8 cellular contexts compared by ENCODE assay signal in genomic region chr11:125941606-125942275, GRCh38. TPM values are rescaled to one million over a fixed set of nuclear protein-coding genes. Genes with fewer than 3 reads are reported as not detected.
DNase-seq lines count a peak whose midpoint lies in the region; ATAC-seq and TF ChIP-seq lines count a peak whose summit lies in the region.

No MANE protein-coding gene starts in this region.

- H3K27ac Mint-ChIP-seq in CD4-positive, CD25-positive, alpha-beta regulatory T cell: peak overlapping the region in 1 of 3 donors; percentile 82
- H3K27ac Mint-ChIP-seq in GM23338 (peak overlapping the region; percentile 26; the same call in 1 of the 2 replicates), neural crest cell (ENCODE audit: unreplicated experiment) (no peak overlapping the region)

- no peak overlapping the region for H3K4me3 ChIP-seq in CD4-positive, CD25-positive, alpha-beta regulatory T cell (ENCODE audit: low read depth, low read length)
- peak overlapping the region; percentile 22; the same call in 1 of the 2 replicates for H3K4me3 ChIP-seq in GM23338
- H3K4me3 ChIP-seq in esophagus muscularis mucosa: no peak overlapping the region
- H3K4me3 ChIP-seq in uterus: no peak overlapping the region

- H3F3A ChIP-seq in GM23338 (replicated peaks; ENCODE audit: low read depth): no peaks in the 10 kb centered on the region

- intact Hi-C loops in esophagus muscularis mucosa (cut with DNase I): no loop called here
- intact Hi-C loops in uterus (cut with DNase I; ENCODE audit: low total_unique reads): loop anchor here (10.0 kb wide), 1 partner anchor 123 kb away; the partner anchor contains the start of gene CDON

- 0 out of 2 replicates have a peak overlapping the region, but pooled peaks have one; percentile 39 for H3K4me2 ChIP-seq in GM23338

- H3K27me3 Mint-ChIP-seq in CD4-positive, CD25-positive, alpha-beta regulatory T cell: no peaks in the 10 kb centered on the region
- H3K27me3 Mint-ChIP-seq in GM23338 (ENCODE audit: insufficient read depth, low read depth, poor library complexity): peaks cover 15% of the 10 kb centered on the region
- H3K27me3 Mint-ChIP-seq in neural crest cell (ENCODE audit: low read depth): peaks cover 25% of the 10 kb centered on the region

- 60% methylated on average over 11 of the region's 15 CpGs for WGBS in esophagus muscularis mucosa

- no peaks in the 10 kb centered on the region for H3K79me2 ChIP-seq in GM23338 (replicated peaks; ENCODE audit: insufficient read depth)

- no peaks in the 10 kb centered on the region for H3K9me3 ChIP-seq in CD4-positive, CD25-positive, alpha-beta regulatory T cell (ENCODE audit: control insufficient read depth in 2 of 2, low read length in 2 of 2)
- no peaks in the 10 kb centered on the region for H3K9me3 ChIP-seq in esophagus muscularis mucosa
- H3K9me3 ChIP-seq in uterus: no peaks in the 10 kb centered on the region

- no peaks in the 10 kb centered on the region for H3K36me3 ChIP-seq in CD4-positive, CD25-positive, alpha-beta regulatory T cell (ENCODE audit: control insufficient read depth, insufficient read depth, low read length)
- H3K36me3 ChIP-seq in GM23338 (ENCODE audit: insufficient read depth) (no peaks in the 10 kb centered on the region), esophagus muscularis mucosa (no peaks in the 10 kb centered on the region), uterus (no peaks in the 10 kb centered on the region)

- no peaks in the 10 kb centered on the region for H3K4me1 ChIP-seq in CD4-positive, CD25-positive, alpha-beta regulatory T cell (ENCODE audit: control insufficient read depth, insufficient read depth, low read length, poor library complexity, severe bottlenecking)
- H3K4me1 ChIP-seq in GM23338 (ENCODE audit: insufficient read depth) (peaks cover 13% of the 10 kb centered on the region), esophagus muscularis mucosa (peaks cover 10 to 30% (median 16%) of the 10 kb centered on the region in 4 donors), uterus (no peaks in the 10 kb centered on the region)

- no peaks in the 10 kb centered on the region for H4K20me1 ChIP-seq in GM23338 (replicated peaks; ENCODE audit: insufficient read depth)

- H3K4me3 Mint-ChIP-seq in CD4-positive, CD25-positive, alpha-beta regulatory T cell: no peak overlapping the region
- no peak overlapping the region; the same call in 2 of the 3 replicates for H3K4me3 Mint-ChIP-seq in GM23338
- no peak overlapping the region for H3K4me3 Mint-ChIP-seq in neural crest cell

- peak overlapping the region; percentile 99 for H2AFZ ChIP-seq in GM23338

- H3K36me3 Mint-ChIP-seq in CD4-positive, CD25-positive, alpha-beta regulatory T cell: no peaks in the 10 kb centered on the region
- H3K36me3 Mint-ChIP-seq in GM23338 (ENCODE audit: low read depth) (no peaks in the 10 kb centered on the region), neural crest cell (ENCODE audit: low read depth) (no peaks in the 10 kb centered on the region)

- no peaks in the 10 kb centered on the region for H3K9me2 ChIP-seq in GM23338 (ENCODE audit: insufficient read depth)

- ATAC-seq in CD4-positive, CD25-positive, alpha-beta regulatory T cell (ENCODE audit: low read depth in 2 of 2): peak in 1 of 2 donors; percentile 50
- ATAC-seq in GM23338: peak; percentile 97

- no peak for TF ChIP-seq EP300 in esophagus muscularis mucosa (IDR thresholded peaks at IDR 0.05)

- TF ChIP-seq POLR2A in esophagus muscularis mucosa (IDR thresholded peaks at IDR 0.05; ENCODE audit: low read depth) (no peak), uterus (IDR thresholded peaks at IDR 0.05) (no peak)

- H3K9me3 Mint-ChIP-seq in CD4-positive, CD25-positive, alpha-beta regulatory T cell: peaks cover 0 to 3% (median 0%) of the 10 kb centered on the region in 7 donors
- H3K9me3 Mint-ChIP-seq in GM23338: no peaks in the 10 kb centered on the region; the same call in 2 of the 3 replicates
- no peaks in the 10 kb centered on the region for H3K9me3 Mint-ChIP-seq in neural crest cell

- DNase-seq in CD4-positive, CD25-positive, alpha-beta regulatory T cell: peak in 2 of 3 donors; percentile 23 to 46
- peak; percentile 95 for DNase-seq in GM23338 (ENCODE audit: low spot score)
- peak; percentile 85 for DNase-seq in NCI-H345 treated with DMSO at 0.1 percent for 48 hours (lab: John Stamatoyannopoulos, UW; ENCODE audit: unreplicated experiment)
- DNase-seq in activated CD8-positive, alpha-beta memory T cell treated with anti-CD3 and anti-CD28 coated beads for 24 hours: peak; percentile 68
- DNase-seq in esophagus muscularis mucosa (ENCODE audit: extremely low spot score): no peak
- DNase-seq in neural crest cell (ENCODE audit: low read depth, low spot score): peak; percentile 50
- DNase-seq in uterus: no peak
- DNase-seq in middle frontal gyrus (ENCODE audit: extremely low spot score, low spot score): no peak

- TF ChIP-seq CTCF in GM23338 (conservative IDR thresholded peaks at IDR 0.05; ENCODE audit: low read depth in 2 of 2): peak; percentile 91 to 94
- peak; percentile 34 to 63 (median 43) for TF ChIP-seq CTCF in esophagus muscularis mucosa (IDR thresholded peaks at IDR 0.05)
- peak; percentile 72 for TF ChIP-seq CTCF in neural crest cell (conservative IDR thresholded peaks at IDR 0.05)
- peak; percentile 14 to 38 (median 26) for TF ChIP-seq CTCF in uterus (IDR thresholded peaks at IDR 0.05)

- H3K27me3 ChIP-seq in CD4-positive, CD25-positive, alpha-beta regulatory T cell (ENCODE audit: control insufficient read depth, insufficient read depth, low read length): no peaks in the 10 kb centered on the region
- H3K27me3 ChIP-seq in GM23338 (ENCODE audit: insufficient read depth) (no peaks in the 10 kb centered on the region), esophagus muscularis mucosa (no peaks in the 10 kb centered on the region), uterus (no peaks in the 10 kb centered on the region)

- no peak overlapping the region for H3K27ac ChIP-seq in CD4-positive, CD25-positive, alpha-beta regulatory T cell (ENCODE audit: insufficient read depth, low read length, poor library complexity, severe bottlenecking)
- H3K27ac ChIP-seq in GM23338 (ENCODE audit: low read depth) (no peak overlapping the region), esophagus muscularis mucosa (replicated peaks in 1 of 4) (no peak overlapping the region), uterus (no peak overlapping the region)

- H3K4me1 Mint-ChIP-seq in CD4-positive, CD25-positive, alpha-beta regulatory T cell: peaks cover 0 to 14% (median 0%) of the 10 kb centered on the region in 4 donors
- H3K4me1 Mint-ChIP-seq in GM23338: peaks cover 22% of the 10 kb centered on the region
- peaks cover 10% of the 10 kb centered on the region for H3K4me1 Mint-ChIP-seq in neural crest cell

TF ChIP-seq in GM23338, 12 proteins besides CTCF, POLR2A, EP300 and RAD21 (continues in another document):
- TF ChIP-seq POLR2AphosphoS5 (IDR thresholded peaks at IDR 0.05; ENCODE audit: low read depth): no peak
- no peak for TF ChIP-seq EZH2 (IDR thresholded peaks at IDR 0.05; ENCODE audit: low read depth, unreplicated experiment)
- no peak for TF ChIP-seq EZH2phosphoT487 (IDR thresholded peaks at IDR 0.05; ENCODE audit: unreplicated experiment)
- TF ChIP-seq, protein P1, sequence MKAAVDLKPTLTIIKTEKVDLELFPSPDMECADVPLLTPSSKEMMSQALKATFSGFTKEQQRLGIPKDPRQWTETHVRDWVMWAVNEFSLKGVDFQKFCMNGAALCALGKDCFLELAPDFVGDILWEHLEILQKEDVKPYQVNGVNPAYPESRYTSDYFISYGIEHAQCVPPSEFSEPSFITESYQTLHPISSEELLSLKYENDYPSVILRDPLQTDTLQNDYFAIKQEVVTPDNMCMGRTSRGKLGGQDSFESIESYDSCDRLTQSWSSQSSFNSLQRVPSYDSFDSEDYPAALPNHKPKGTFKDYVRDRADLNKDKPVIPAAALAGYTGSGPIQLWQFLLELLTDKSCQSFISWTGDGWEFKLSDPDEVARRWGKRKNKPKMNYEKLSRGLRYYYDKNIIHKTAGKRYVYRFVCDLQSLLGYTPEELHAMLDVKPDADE (IDR thresholded peaks at IDR 0.05): no peak
- no peak for TF ChIP-seq JUNB (IDR thresholded peaks at IDR 0.05; ENCODE audit: unreplicated experiment)

RNA-seq across cellular contexts. Expression of gene VSIG10L2, which starts 4.1 kb away (rescaled TPM):
- total RNA-seq in CD4-positive, CD25-positive, alpha-beta regulatory T cell: not detected
- polyA plus RNA-seq in CD4-positive, CD25-positive, alpha-beta regulatory T cell: not detected
- total RNA-seq in GM23338 (2014; rRNA removed; shearing (Covaris generic)): not detected in 2 replicates
- polyA plus RNA-seq in GM23338 (2016; fragmentation: Nextera tagmentation; extraction: Ambion mirVana): 0.59 and 0.63 TPM in 2 replicates
- total RNA-seq in esophagus muscularis mucosa (under 1 TPM in 3 of 4 donors, not detected in 1; 0.33 to 0.57 (median 0.39) TPM), neural crest cell (not detected in 2 replicates), uterus (1 to 10 TPM in 2 of 4 donors, not detected in 2; 1.1 to 9.5 TPM)

RNA-seq across cellular contexts. Expression of gene DDX25, which starts 37.4 kb away (rescaled TPM):
- total RNA-seq in CD4-positive, CD25-positive, alpha-beta regulatory T cell: not detected
- polyA plus RNA-seq in CD4-positive, CD25-positive, alpha-beta regulatory T cell: not detected
- total RNA-seq in GM23338 (2014; rRNA removed; shearing (Covaris generic)): 20.7 and 23.6 TPM in 2 replicates
- 20.6 and 21.2 TPM in 2 replicates for polyA plus RNA-seq in GM23338 (2016; fragmentation: Nextera tagmentation; extraction: Ambion mirVana)
- total RNA-seq in esophagus muscularis mucosa (under 1 TPM in 2 of 4 donors, not detected in 2; 0.06 to 0.17 TPM), neural crest cell (1.4 and 2.3 TPM in 2 replicates), uterus (1 to 10 TPM in 1 of 4 donors, under 1 TPM in 1, not detected in 2; 0.46 to 1.1 TPM)

RNA-seq across cellular contexts. Expression of gene PUS3, which starts 38.7 kb away (rescaled TPM):
- total RNA-seq in CD4-positive, CD25-positive, alpha-beta regulatory T cell: 4.8 TPM
- 10 to 100 TPM; 11.0 to 15.1 (median 14.4) TPM for polyA plus RNA-seq in CD4-positive, CD25-positive, alpha-beta regulatory T cell
- 24.1 and 35.8 TPM in 2 replicates for total RNA-seq in GM23338 (2014; rRNA removed; shearing (Covaris generic))
- 12.0 and 15.8 TPM in 2 replicates for polyA plus RNA-seq in GM23338 (2016; fragmentation: Nextera tagmentation; extraction: Ambion mirVana)
- 10 to 100 TPM in 1 of 4 donors, 1 to 10 TPM in 3; 7.1 to 20.2 (median 8.5) TPM for total RNA-seq in esophagus muscularis mucosa
- 14.9 and 17.4 TPM in 2 replicates for total RNA-seq in neural crest cell
- 10 to 100 TPM in 2 of 4 donors, 1 to 10 TPM in 2; 1.8 to 19.4 (median 10.2) TPM for total RNA-seq in uterus

RNA-seq across cellular contexts. Expression of gene HYLS1, which starts 54.3 kb away (rescaled TPM):
- 3.1 TPM for total RNA-seq in CD4-positive, CD25-positive, alpha-beta regulatory T cell
- 10 to 100 TPM in 3 of 4 donors, 1 to 10 TPM in 1; 6.7 to 13.3 (median 11.8) TPM for polyA plus RNA-seq in CD4-positive, CD25-positive, alpha-beta regulatory T cell
- total RNA-seq in GM23338 (2014; rRNA removed; shearing (Covaris generic)): 13.1 and 14.6 TPM in 2 replicates
- 20.7 and 25.7 TPM in 2 replicates for polyA plus RNA-seq in GM23338 (2016; fragmentation: Nextera tagmentation; extraction: Ambion mirVana)
- total RNA-seq in esophagus muscularis mucosa: 1 to 10 TPM; 2.8 to 6.9 (median 4.7) TPM
- total RNA-seq in neural crest cell: 7.1 and 7.7 TPM in 2 replicates
- 10 to 100 TPM in 1 of 4 donors, 1 to 10 TPM in 2, under 1 TPM in 1; 0.26 to 10.9 (median 4.2) TPM for total RNA-seq in uterus

Comparison
In these comparisons a context has a peak if more than half of its experiments do, and no peak if none do; other contexts are left out.
1. DNase-seq: peak in CD4-positive, CD25-positive, alpha-beta regulatory T cell (2 of 3), GM23338 (single experiment), NCI-H345 treated with DMSO at 0.1 percent for 48 hours (single experiment), activated CD8-positive, alpha-beta memory T cell treated with anti-CD3 and anti-CD28 coated beads for 24 hours (single experiment) and neural crest cell (single experiment); none in esophagus muscularis mucosa (single experiment), uterus (0 of 2) and middle frontal gyrus (single experiment).
2. CTCF ChIP-seq: peak in every context shown above with its lines; median percentile 92 in GM23338; 72 in neural crest cell; 43 in esophagus muscularis mucosa; 26 in uterus.